19 cellular contexts compared by ENCODE assay signal in the genomic region with DNA sequence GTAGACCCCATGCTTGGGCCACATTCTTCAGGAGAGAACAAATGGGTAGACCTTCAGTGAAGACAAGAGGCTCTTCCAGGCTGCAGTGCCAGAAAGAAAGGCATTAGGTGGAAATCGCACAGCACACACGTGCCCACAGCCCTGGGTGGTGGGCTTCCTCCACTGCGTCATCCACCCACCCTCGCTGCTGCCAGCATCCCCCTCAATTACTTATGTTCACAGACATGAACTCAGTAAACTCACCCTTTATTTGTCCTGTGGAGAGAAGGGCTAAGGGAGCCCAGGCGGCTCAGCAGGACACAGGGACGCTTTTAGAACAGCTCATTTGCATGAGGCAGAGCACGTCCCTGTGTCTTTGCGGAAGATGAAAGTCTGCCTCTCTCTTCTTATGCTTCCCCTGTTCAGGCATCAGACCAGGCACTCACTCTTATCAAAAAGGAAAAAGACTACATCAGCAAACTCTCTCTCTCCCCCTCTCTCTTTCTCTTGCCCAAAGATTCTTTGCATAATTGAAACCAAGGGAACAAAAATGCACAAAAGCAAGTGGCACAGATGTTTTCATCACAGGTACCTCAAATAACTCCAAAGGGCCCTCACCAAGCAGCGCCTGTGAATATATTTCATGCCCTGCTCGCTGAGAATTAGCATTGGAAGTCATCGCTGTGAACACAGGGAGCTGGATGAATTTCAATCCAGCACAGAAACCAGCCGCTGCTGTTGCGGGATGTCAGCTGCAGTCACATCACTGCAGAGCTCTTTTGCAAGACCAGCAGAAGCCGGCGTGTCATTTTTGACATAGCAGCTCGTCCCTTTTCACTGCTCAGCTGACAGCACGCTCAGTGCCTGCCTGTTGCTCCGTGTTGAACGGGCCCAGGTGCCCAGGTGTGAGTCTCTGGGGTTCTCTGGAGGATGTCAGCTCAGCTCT.
DNase-seq lines count a peak whose midpoint lies in the region; ATAC-seq and TF ChIP-seq lines count a peak whose summit lies in the region.
"Had no signal": no experiment of that assay in that cellular context is flagged by ENCODE, and none has a peak within 500 bp of the region (broad histone marks: within the 10 kb centered on the region; RNA-seq: fewer than 3 reads in every experiment).

No MANE protein-coding gene starts in this region.

- intact Hi-C loops in right cardiac atrium (cut with DNase I) = no loop called here

- 46% methylated on average over 19 of the region's 19 CpGs for WGBS in right cardiac atrium

- H3K27me3 ChIP-seq in BE2C (no peaks in the 10 kb centered on the region), foreskin keratinocyte (no peaks in the 10 kb centered on the region), right cardiac atrium (ENCODE audit: control insufficient read depth, insufficient read depth) (no peaks in the 10 kb centered on the region)
- H3K27me3 ChIP-seq: upper lobe of left lung had no signal

- H3K4me1 ChIP-seq in BE2C (no peaks in the 10 kb centered on the region), foreskin keratinocyte (no peaks in the 10 kb centered on the region), right cardiac atrium (ENCODE audit: control insufficient read depth, insufficient read depth, low read length) (no peaks in the 10 kb centered on the region)
- H3K4me1 ChIP-seq: upper lobe of left lung had no signal

- H3K4me3 ChIP-seq in BE2C (ENCODE audit: low read depth, low read length) (no peak overlapping the region), right cardiac atrium (ENCODE audit: low read length) (no peak overlapping the region)
- H3K4me3 ChIP-seq: lung, upper lobe of left lung had no signal

- no peaks in the 10 kb centered on the region for H3K36me3 ChIP-seq in BE2C
- H3K36me3 ChIP-seq: upper lobe of left lung had no signal

- TF ChIP-seq CTCF in BE2C (IDR thresholded peaks at IDR 0.05; ENCODE audit: low read depth, low read length) (no peak), foreskin keratinocyte (conservative IDR thresholded peaks at IDR 0.05) (no peak)

- H3K27ac ChIP-seq in foreskin keratinocyte (no peak overlapping the region), right cardiac atrium (ENCODE audit: low read length) (no peak overlapping the region)
- H3K27ac ChIP-seq: upper lobe of left lung had no signal

- ATAC-seq in GM18868 (IDR thresholded peaks at IDR 0.05; ENCODE audit: unreplicated experiment) (peak; percentile 42), foreskin keratinocyte (no peak), HG02678 (IDR thresholded peaks at IDR 0.05; ENCODE audit: unreplicated experiment) (no peak), right cardiac atrium (no peak)
- ATAC-seq: HepG2, Right ventricle myocardium inferior had no signal

- H3K9me3 ChIP-seq in BE2C = no peaks in the 10 kb centered on the region
- H3K9me3 ChIP-seq in right cardiac atrium (ENCODE audit: control insufficient read depth, low read length) = no peaks in the 10 kb centered on the region
- H3K9me3 ChIP-seq: upper lobe of left lung had no signal

- DNase-seq in NAMALWA (ENCODE audit: low spot score) (peak; percentile 18), astrocyte of the hippocampus (ENCODE audit: low read depth, low spot score) (peak; percentile 4), pons (ENCODE audit: low spot score) (peak; percentile 12), BE2C (no peak), foreskin keratinocyte (no peak), right cardiac atrium (no peak)
- DNase-seq: activated naive CD8-positive, alpha-beta T cell treated with anti-CD3 and anti-CD28 coated beads, Interleukin-2, amount 10 ng/mL, durations not matched to agents 7 days and 5 days; activated T-cell treated with anti-CD3 and anti-CD28 coated beads for 4 hours; AML-193; central memory CD4-positive, alpha-beta T cell; DMS53; foreskin melanocyte; NCI-H82; upper lobe of left lung had no signal

Comparison
In these comparisons a context has a peak if more than half of its experiments do, and no peak if none do; other contexts are left out.
1. DNase-seq: peak in NAMALWA (single experiment), astrocyte of the hippocampus (single experiment) and pons (single experiment); none in BE2C (single experiment), foreskin keratinocyte (0 of 2) and right cardiac atrium (0 of 3).